ENCODE assay signal across 9 cellular contexts in the genomic region with DNA sequence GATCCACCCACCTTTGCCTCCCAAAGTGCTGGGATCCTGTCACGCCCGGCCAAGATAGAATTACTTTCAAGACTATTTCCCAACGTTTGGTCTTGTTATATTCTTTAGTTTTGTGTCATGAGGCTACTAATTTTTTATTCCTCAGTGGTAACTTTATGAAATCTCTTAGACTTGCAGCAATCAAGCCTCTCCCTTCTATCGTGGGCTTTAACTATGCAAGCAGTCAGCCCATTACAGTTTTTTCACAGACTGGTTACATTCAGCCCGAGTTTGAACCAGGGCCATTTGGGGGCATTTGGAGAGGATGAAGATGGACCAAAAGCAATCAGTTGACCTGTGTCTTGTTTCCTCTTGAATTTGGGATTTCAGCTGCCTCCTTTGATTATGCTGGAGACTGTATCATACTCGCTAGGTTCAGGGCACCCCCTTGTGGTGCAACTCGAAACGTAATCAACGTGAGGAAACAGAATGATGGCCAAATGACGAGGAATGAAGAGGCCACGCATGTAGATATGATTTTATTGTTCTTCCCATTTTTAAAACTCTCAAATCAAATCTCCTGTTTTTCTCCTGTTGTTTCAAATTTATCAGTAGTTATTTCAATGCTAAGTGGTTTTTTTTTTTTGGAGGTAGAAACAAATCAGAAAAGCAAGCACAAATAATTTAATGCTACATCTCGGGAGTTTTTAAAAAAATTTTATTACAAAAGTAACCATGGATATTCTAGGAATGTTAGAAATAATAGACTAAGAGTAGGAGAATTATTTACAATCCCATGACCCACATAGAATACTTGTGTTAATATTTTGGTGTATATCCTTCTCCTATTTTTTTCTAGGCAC.
DNase-seq lines count a peak whose midpoint lies in the region; ATAC-seq and TF ChIP-seq lines count a peak whose summit lies in the region.
"Had no signal": no experiment of that assay in that cellular context is flagged by ENCODE, and none has a peak within 500 bp of the region (broad histone marks: within the 10 kb centered on the region; RNA-seq: fewer than 3 reads in every experiment).

No MANE protein-coding gene starts in this region.

- no peaks in the 10 kb centered on the region for H3K9me3 Mint-ChIP-seq in activated T-cell treated with anti-CD3 and anti-CD28 coated beads, Interleukin-2, amount 50 U/mL, for 4 hours
- H3K9me3 Mint-ChIP-seq in HFFc6, result no peaks in the 10 kb centered on the region
- H3K9me3 Mint-ChIP-seq in activated CD8-positive, alpha-beta T cell treated with anti-CD3 and anti-CD28 coated beads for 36 hours, result no peaks in the 10 kb centered on the region
- H3K9me3 Mint-ChIP-seq in progenitor cell of endocrine pancreas (ENCODE audit: low read depth), result no peaks in the 10 kb centered on the region

- POLR2A ChIA-PET in activated CD8-positive, alpha-beta T cell treated with anti-CD3 and anti-CD28 coated beads for 36 hours (lab: Charles Lee), result no interaction called here

- H3K36me3 Mint-ChIP-seq in activated T-cell treated with anti-CD3 and anti-CD28 coated beads, Interleukin-2, amount 50 U/mL, for 4 hours (ENCODE audit: insufficient read depth), result no peaks in the 10 kb centered on the region
- H3K36me3 Mint-ChIP-seq in HFFc6 (ENCODE audit: low read depth) (no peaks in the 10 kb centered on the region), progenitor cell of endocrine pancreas (ENCODE audit: insufficient read depth) (peaks cover 8% of the 10 kb centered on the region)
- no peaks in the 10 kb centered on the region for H3K36me3 Mint-ChIP-seq in activated CD8-positive, alpha-beta T cell treated with anti-CD3 and anti-CD28 coated beads for 36 hours (ENCODE audit: low read depth)
- H3K36me3 Mint-ChIP-seq: memory B cell had no signal

- CTCF ChIA-PET in activated CD8-positive, alpha-beta T cell treated with anti-CD3 and anti-CD28 coated beads for 36 hours (lab: Charles Lee), result interaction anchor here (0.7 to 1.2 kb wide), 3 partner anchors 144 to 367 kb away, joined by 3 to 4 read pairs (median 3); no protein-coding TSS in a partner anchor

- DNase-seq in activated T-cell treated with anti-CD3 and anti-CD28 coated beads for 48 hours (ENCODE audit: low read depth), result peak; percentile 18
- no peak for DNase-seq in activated T-cell treated with anti-CD3 and anti-CD28 coated beads, Interleukin-2, amount 50 U/mL, for 4 hours
- DNase-seq in HFFc6, result peak; percentile 56
- DNase-seq in NCI-H1105 treated with DMSO at 0.1 percent for 48 hours (lab: John Stamatoyannopoulos, UW), result peak; percentile 15
- peak; percentile 69 for DNase-seq in activated CD8-positive, alpha-beta T cell treated with anti-CD3 and anti-CD28 coated beads for 36 hours
- DNase-seq in globus pallidus (ENCODE audit: low spot score), result peak; percentile 40
- peak; percentile 43 for DNase-seq in progenitor cell of endocrine pancreas (ENCODE audit: low spot score, unreplicated experiment)

- TF ChIP-seq CTCF in HFFc6 (IDR thresholded peaks at IDR 0.05) (peak; percentile 89), progenitor cell of endocrine pancreas (IDR thresholded peaks at IDR 0.05; ENCODE audit: unreplicated experiment) (peak; percentile 74)
- TF ChIP-seq CTCF in activated CD8-positive, alpha-beta T cell treated with anti-CD3 and anti-CD28 coated beads for 36 hours (IDR thresholded peaks at IDR 0.05), result peak; percentile 65

- peaks cover 4% of the 10 kb centered on the region for H3K27me3 Mint-ChIP-seq in activated T-cell treated with anti-CD3 and anti-CD28 coated beads, Interleukin-2, amount 50 U/mL, for 4 hours (ENCODE audit: low read depth)
- peaks cover 2% of the 10 kb centered on the region; the same call in 1 of the 2 replicates for H3K27me3 Mint-ChIP-seq in HFFc6 (ENCODE audit: insufficient read depth)
- H3K27me3 Mint-ChIP-seq in activated CD8-positive, alpha-beta T cell treated with anti-CD3 and anti-CD28 coated beads for 36 hours, result no peaks in the 10 kb centered on the region
- H3K27me3 Mint-ChIP-seq in progenitor cell of endocrine pancreas, result no peaks in the 10 kb centered on the region

- H3K4me3 Mint-ChIP-seq in activated T-cell treated with anti-CD3 and anti-CD28 coated beads, Interleukin-2, amount 50 U/mL, for 4 hours, result no peak overlapping the region
- no peak overlapping the region for H3K4me3 Mint-ChIP-seq in HFFc6
- no peak overlapping the region for H3K4me3 Mint-ChIP-seq in activated CD8-positive, alpha-beta T cell treated with anti-CD3 and anti-CD28 coated beads for 36 hours
- H3K4me3 Mint-ChIP-seq in progenitor cell of endocrine pancreas (ENCODE audit: low read depth), result no peak overlapping the region
- H3K4me3 Mint-ChIP-seq: memory B cell had no signal

- H3K27ac Mint-ChIP-seq in HFFc6, result no peak overlapping the region
- H3K27ac Mint-ChIP-seq in activated CD8-positive, alpha-beta T cell treated with anti-CD3 and anti-CD28 coated beads for 36 hours, result no peak overlapping the region
- no peak overlapping the region for H3K27ac Mint-ChIP-seq in progenitor cell of endocrine pancreas
- H3K27ac Mint-ChIP-seq: memory B cell had no signal

- H3K4me1 Mint-ChIP-seq in activated T-cell treated with anti-CD3 and anti-CD28 coated beads, Interleukin-2, amount 50 U/mL, for 4 hours (ENCODE audit: low read depth), result no peaks in the 10 kb centered on the region
- H3K4me1 Mint-ChIP-seq in HFFc6 (ENCODE audit: low read depth) (no peaks in the 10 kb centered on the region), progenitor cell of endocrine pancreas (ENCODE audit: low read depth) (peaks cover 11% of the 10 kb centered on the region)
- no peaks in the 10 kb centered on the region for H3K4me1 Mint-ChIP-seq in activated CD8-positive, alpha-beta T cell treated with anti-CD3 and anti-CD28 coated beads for 36 hours (ENCODE audit: low read depth)
- H3K4me1 Mint-ChIP-seq: memory B cell had no signal

- no peak for ATAC-seq in activated T-cell treated with anti-CD3 and anti-CD28 coated beads, Interleukin-2, amount 50 U/mL, for 4 hours
- ATAC-seq in activated CD8-positive, alpha-beta T cell treated with anti-CD3 and anti-CD28 coated beads for 36 hours, result no peak
- ATAC-seq in GM18520 (IDR thresholded peaks at IDR 0.05; ENCODE audit: unreplicated experiment), result no peak

- intact Hi-C loops in activated CD8-positive, alpha-beta T cell treated with anti-CD3 and anti-CD28 coated beads for 36 hours (cut with micrococcal nuclease), result no loop called here
